In the genomic region with DNA sequence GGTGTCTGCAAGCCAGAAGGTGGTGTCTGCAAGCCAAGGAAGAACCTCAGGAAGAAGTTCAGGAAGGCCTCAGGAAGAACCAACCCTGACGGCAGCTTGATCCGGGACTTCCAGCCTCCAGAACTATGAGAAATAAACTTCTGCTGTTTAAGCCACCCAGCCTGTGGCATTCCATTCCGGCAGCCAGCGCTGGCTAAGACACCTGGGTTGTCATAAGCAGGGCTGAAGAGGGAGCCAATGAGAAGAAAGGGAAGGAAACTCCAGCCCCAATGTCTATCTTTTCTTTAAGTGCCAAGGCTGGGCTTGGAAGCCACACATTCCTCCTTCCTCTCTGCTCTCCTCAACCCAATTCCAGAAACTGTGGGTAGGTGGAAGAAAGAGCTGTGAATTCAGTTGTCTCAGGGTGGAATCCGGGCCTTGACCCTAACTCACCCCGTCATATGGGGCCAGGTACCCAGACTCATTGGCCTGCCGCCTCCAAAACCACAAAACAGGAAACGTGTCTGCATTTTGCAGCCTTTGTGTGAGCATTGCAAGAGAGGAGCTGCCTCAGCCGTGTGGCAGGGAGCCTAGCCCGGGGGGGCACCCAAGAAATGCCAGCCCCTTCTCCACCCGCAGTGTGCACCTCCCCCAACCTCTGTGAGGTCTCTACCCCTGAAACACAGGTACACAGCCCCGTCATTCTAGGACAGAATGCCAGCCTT, we compare ENCODE assay signal across 1 cellular context.
TF ChIP-seq lines count a peak whose summit lies in the region.

No MANE protein-coding gene starts in this region.

TF ChIP-seq in GM23338, 12 proteins besides CTCF, POLR2A, EP300 and RAD21 (continued from another document):
- TF ChIP-seq, protein P1, sequence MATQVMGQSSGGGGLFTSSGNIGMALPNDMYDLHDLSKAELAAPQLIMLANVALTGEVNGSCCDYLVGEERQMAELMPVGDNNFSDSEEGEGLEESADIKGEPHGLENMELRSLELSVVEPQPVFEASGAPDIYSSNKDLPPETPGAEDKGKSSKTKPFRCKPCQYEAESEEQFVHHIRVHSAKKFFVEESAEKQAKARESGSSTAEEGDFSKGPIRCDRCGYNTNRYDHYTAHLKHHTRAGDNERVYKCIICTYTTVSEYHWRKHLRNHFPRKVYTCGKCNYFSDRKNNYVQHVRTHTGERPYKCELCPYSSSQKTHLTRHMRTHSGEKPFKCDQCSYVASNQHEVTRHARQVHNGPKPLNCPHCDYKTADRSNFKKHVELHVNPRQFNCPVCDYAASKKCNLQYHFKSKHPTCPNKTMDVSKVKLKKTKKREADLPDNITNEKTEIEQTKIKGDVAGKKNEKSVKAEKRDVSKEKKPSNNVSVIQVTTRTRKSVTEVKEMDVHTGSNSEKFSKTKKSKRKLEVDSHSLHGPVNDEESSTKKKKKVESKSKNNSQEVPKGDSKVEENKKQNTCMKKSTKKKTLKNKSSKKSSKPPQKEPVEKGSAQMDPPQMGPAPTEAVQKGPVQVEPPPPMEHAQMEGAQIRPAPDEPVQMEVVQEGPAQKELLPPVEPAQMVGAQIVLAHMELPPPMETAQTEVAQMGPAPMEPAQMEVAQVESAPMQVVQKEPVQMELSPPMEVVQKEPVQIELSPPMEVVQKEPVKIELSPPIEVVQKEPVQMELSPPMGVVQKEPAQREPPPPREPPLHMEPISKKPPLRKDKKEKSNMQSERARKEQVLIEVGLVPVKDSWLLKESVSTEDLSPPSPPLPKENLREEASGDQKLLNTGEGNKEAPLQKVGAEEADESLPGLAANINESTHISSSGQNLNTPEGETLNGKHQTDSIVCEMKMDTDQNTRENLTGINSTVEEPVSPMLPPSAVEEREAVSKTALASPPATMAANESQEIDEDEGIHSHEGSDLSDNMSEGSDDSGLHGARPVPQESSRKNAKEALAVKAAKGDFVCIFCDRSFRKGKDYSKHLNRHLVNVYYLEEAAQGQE (IDR thresholded peaks at IDR 0.05; ENCODE audit: unreplicated experiment) = no peak
- TF ChIP-seq EZH2phosphoT487 (IDR thresholded peaks at IDR 0.05; ENCODE audit: unreplicated experiment) = no peak
- TF ChIP-seq ZNF114 (CRISPR knock-in tag; IDR thresholded peaks at IDR 0.05) = no peak
- TF ChIP-seq JUNB (IDR thresholded peaks at IDR 0.05; ENCODE audit: unreplicated experiment) = no peak
- TF ChIP-seq NANOG (IDR thresholded peaks at IDR 0.05; ENCODE audit: borderline replicate concordance) = no peak
- no peak for TF ChIP-seq POLR2AphosphoS5 (IDR thresholded peaks at IDR 0.05; ENCODE audit: low read depth)
- no peak for TF ChIP-seq CREB1 (CRISPR knock-in tag; IDR thresholded peaks at IDR 0.05; ENCODE audit: low read depth)
- TF ChIP-seq, protein P2, sequence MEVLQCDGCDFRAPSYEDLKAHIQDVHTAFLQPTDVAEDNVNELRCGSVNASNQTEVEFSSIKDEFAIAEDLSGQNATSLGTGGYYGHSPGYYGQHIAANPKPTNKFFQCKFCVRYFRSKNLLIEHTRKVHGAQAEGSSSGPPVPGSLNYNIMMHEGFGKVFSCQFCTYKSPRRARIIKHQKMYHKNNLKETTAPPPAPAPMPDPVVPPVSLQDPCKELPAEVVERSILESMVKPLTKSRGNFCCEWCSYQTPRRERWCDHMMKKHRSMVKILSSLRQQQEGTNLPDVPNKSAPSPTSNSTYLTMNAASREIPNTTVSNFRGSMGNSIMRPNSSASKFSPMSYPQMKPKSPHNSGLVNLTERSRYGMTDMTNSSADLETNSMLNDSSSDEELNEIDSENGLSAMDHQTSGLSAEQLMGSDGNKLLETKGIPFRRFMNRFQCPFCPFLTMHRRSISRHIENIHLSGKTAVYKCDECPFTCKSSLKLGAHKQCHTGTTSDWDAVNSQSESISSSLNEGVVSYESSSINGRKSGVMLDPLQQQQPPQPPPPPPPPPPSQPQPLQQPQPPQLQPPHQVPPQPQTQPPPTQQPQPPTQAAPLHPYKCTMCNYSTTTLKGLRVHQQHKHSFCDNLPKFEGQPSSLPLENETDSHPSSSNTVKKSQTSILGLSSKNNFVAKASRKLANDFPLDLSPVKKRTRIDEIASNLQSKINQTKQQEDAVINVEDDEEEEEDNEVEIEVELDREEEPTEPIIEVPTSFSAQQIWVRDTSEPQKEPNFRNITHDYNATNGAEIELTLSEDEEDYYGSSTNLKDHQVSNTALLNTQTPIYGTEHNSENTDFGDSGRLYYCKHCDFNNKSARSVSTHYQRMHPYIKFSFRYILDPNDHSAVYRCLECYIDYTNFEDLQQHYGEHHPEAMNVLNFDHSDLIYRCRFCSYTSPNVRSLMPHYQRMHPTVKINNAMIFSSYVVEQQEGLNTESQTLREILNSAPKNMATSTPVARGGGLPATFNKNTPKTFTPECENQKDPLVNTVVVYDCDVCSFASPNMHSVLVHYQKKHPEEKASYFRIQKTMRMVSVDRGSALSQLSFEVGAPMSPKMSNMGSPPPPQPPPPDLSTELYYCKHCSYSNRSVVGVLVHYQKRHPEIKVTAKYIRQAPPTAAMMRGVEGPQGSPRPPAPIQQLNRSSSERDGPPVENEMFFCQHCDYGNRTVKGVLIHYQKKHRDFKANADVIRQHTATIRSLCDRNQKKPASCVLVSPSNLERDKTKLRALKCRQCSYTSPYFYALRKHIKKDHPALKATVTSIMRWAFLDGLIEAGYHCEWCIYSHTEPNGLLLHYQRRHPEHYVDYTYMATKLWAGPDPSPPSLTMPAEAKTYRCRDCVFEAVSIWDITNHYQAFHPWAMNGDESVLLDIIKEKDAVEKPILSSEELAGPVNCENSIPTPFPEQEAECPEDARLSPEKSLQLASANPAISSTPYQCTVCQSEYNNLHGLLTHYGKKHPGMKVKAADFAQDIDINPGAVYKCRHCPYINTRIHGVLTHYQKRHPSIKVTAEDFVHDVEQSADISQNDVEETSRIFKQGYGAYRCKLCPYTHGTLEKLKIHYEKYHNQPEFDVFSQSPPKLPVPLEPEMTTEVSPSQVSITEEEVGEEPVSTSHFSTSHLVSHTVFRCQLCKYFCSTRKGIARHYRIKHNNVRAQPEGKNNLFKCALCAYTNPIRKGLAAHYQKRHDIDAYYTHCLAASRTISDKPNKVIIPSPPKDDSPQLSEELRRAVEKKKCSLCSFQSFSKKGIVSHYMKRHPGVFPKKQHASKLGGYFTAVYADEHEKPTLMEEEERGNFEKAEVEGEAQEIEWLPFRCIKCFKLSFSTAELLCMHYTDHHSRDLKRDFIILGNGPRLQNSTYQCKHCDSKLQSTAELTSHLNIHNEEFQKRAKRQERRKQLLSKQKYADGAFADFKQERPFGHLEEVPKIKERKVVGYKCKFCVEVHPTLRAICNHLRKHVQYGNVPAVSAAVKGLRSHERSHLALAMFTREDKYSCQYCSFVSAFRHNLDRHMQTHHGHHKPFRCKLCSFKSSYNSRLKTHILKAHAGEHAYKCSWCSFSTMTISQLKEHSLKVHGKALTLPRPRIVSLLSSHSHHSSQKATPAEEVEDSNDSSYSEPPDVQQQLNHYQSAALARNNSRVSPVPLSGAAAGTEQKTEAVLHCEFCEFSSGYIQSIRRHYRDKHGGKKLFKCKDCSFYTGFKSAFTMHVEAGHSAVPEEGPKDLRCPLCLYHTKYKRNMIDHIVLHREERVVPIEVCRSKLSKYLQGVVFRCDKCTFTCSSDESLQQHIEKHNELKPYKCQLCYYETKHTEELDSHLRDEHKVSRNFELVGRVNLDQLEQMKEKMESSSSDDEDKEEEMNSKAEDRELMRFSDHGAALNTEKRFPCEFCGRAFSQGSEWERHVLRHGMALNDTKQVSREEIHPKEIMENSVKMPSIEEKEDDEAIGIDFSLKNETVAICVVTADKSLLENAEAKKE (CRISPR knock-in tag; IDR thresholded peaks at IDR 0.05) = no peak
